Comparison of ENCODE assay signal across 12 cellular contexts in the genomic region with DNA sequence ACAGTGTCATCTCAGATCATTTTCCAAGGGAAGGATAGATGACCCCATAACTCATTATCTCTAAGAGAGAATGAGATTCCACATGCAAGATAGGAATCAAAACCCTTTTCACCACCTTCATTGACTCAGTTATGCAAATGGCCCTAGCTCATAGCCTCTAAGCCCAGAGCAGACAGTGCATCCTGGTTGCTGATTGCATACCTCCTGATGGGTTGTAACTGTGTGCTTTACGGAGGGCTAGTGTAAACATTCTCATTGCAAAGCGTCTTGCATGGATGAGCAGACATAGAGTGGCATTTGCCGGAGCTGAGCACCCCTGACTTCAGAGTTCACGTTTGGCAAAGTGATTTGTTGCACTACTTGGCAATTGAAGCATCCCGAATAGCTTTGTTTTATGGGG.
"Had no signal": no experiment of that assay in that cellular context is flagged by ENCODE, and none has a peak within 500 bp of the region (broad histone marks: within the 10 kb centered on the region; RNA-seq: fewer than 3 reads in every experiment).

No MANE protein-coding gene starts in this region.

- H3K9me3 ChIP-seq: colonic mucosa, heart right ventricle, neutrophil, right atrium auricular region, stomach had no signal

- H3K27ac ChIP-seq: colonic mucosa, heart right ventricle, neutrophil, right atrium auricular region, skin epidermis, stomach, WERI-Rb-1 had no signal

- H3K4me3 ChIP-seq: colonic mucosa, heart right ventricle, right atrium auricular region, skin epidermis, stomach had no signal

- H3K27me3 ChIP-seq: colonic mucosa, heart right ventricle, neutrophil, right atrium auricular region, stomach had no signal

- DNase-seq: activated CD4-positive, alpha-beta T cell treated with anti-CD3 and anti-CD28 coated beads, Interleukin-2, amount 50 U/mL, for 1 hour; activated naive CD4-positive, alpha-beta T cell treated with anti-CD3 and anti-CD28 coated beads for 36 hours; activated T-cell treated with anti-CD3 and anti-CD28 coated beads for 4 hours; colonic mucosa; heart right ventricle; kidney; stomach; WERI-Rb-1 had no signal

- H3K36me3 ChIP-seq: colonic mucosa, heart right ventricle, neutrophil, right atrium auricular region, stomach, WERI-Rb-1 had no signal

- H3K4me1 ChIP-seq: colonic mucosa, heart right ventricle, right atrium auricular region had no signal

- ATAC-seq: activated T-helper 17 cell treated with anti-CD3 and anti-CD28 coated beads, Interleukin-2, amount 50 U/mL, for 72 hours; heart right ventricle had no signal
